In the genomic region with DNA sequence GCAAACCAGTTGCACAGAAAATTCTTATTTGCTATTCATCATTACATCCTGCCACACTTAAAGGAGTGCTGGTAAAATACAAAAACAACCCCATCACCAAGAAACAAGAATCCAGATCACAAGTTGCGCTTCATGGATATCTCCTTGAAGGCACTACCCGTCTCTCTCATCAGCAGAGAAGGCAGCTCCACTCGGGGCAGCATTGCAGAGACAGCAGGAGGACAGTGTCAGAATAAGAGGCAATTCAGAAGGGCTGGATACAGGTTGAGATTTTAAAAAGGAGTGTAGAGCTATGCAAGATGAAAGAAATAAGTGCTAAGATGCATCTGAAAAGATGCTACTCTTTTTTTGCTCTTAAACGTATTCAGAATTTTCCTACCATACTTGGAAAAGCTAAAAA, we compare ENCODE assay signal across 1 cellular context.
TF ChIP-seq lines count a peak whose summit lies in the region.

No MANE protein-coding gene starts in this region.

TF ChIP-seq in H1, 55 proteins besides CTCF, POLR2A, EP300 and RAD21:
- no peak for TF ChIP-seq KDM5A (IDR thresholded peaks at IDR 0.05; ENCODE audit: low read length)
- no peak for TF ChIP-seq TAF1 (IDR thresholded peaks at IDR 0.05; ENCODE audit: low read depth, low read length)
- no peak for TF ChIP-seq RNF2 (IDR thresholded peaks at IDR 0.05; ENCODE audit: borderline replicate concordance, low read depth, low read length, missing control alignments, poor library complexity, severe bottlenecking)
- TF ChIP-seq NANOG (IDR thresholded peaks at IDR 0.05; ENCODE audit: insufficient read depth, low read depth, low read length, poor library complexity, severe bottlenecking) = no peak
- TF ChIP-seq JUND (IDR thresholded peaks at IDR 0.05; ENCODE audit: low read length) = no peak
- TF ChIP-seq CBX5 (IDR thresholded peaks at IDR 0.05; ENCODE audit: low read depth, low read length) = no peak
- TF ChIP-seq CHD2 (IDR thresholded peaks at IDR 0.05; ENCODE audit: low read length) = no peak
- TF ChIP-seq, protein P1, sequence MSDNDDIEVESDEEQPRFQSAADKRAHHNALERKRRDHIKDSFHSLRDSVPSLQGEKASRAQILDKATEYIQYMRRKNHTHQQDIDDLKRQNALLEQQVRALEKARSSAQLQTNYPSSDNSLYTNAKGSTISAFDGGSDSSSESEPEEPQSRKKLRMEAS (IDR thresholded peaks at IDR 0.05) = no peak
- no peak for TF ChIP-seq GABPA (IDR thresholded peaks at IDR 0.05; ENCODE audit: borderline replicate concordance, insufficient read depth, low read length)
- TF ChIP-seq, protein P2, sequence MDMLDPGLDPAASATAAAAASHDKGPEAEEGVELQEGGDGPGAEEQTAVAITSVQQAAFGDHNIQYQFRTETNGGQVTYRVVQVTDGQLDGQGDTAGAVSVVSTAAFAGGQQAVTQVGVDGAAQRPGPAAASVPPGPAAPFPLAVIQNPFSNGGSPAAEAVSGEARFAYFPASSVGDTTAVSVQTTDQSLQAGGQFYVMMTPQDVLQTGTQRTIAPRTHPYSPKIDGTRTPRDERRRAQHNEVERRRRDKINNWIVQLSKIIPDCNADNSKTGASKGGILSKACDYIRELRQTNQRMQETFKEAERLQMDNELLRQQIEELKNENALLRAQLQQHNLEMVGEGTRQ (IDR thresholded peaks at IDR 0.05; ENCODE audit: low read length) = no peak
- TF ChIP-seq GTF2F1 (IDR thresholded peaks at IDR 0.05; ENCODE audit: borderline replicate concordance, low read depth, low read length) = no peak
- no peak for TF ChIP-seq FOSL1 (IDR thresholded peaks at IDR 0.05; ENCODE audit: insufficient read depth, low read depth, low read length)
- no peak for TF ChIP-seq CBX8 (IDR thresholded peaks at IDR 0.05; ENCODE audit: borderline replicate concordance, low read depth, low read length)
- no peak for TF ChIP-seq SIN3A (conservative IDR thresholded peaks at IDR 0.05 in 1 of 2, IDR thresholded peaks at IDR 0.05 in 1 of 2; ENCODE audit: low read depth in 1 of 2, low read length in 2 of 2)
- no peak for TF ChIP-seq CTBP2 (IDR thresholded peaks at IDR 0.05; ENCODE audit: borderline replicate concordance, insufficient read depth, insufficient read length, low read length)
TF ChIP-seq in H1: peak in this region for 0.
